ENCODE assay signal across 8 cellular contexts in the genomic region with DNA sequence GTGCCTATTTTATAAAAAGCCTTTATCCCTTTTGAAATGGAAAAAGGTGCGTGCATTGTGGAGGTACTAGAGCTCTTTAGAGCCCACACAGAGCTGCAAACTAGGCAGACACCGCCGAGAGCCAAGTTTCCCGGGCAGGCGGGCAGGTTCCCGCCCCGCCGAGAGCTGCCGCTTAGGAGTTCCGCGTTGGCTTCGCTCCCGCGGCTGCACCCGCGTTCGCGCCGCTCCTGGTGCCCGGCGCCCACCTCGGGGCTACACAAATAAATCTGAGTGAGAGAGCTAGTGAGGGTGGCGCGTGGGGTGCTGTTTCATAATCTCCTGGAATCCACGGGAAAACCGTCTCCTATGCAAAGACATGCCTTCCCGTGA. TPM values are rescaled to one million over a fixed set of nuclear protein-coding genes. Genes with fewer than 3 reads are reported as not detected.
A peak's percentile ranks its signal among the peaks of the same experiment; 100 is the strongest.
DNase-seq lines count a peak whose midpoint lies in the region; ATAC-seq and TF ChIP-seq lines count a peak whose summit lies in the region.

No MANE protein-coding gene starts in this region.

- ATAC-seq in left ventricle myocardium superior (peak; percentile 74), gastrocnemius medialis (peak; percentile 45 to 48), HG03280 (IDR thresholded peaks at IDR 0.05; ENCODE audit: unreplicated experiment) (no peak), GM21619 (IDR thresholded peaks at IDR 0.05; ENCODE audit: unreplicated experiment) (no peak)
- ATAC-seq in activated T-cell treated with anti-CD3 and anti-CD28 coated beads, Interleukin-2, amount 50 U/mL, for 4 hours, result no peak

- H3K4me3 ChIP-seq in gastrocnemius medialis, result peak overlapping the region; percentile 67 to 88 (median 79)

- intact Hi-C loops in activated T-helper 2 cell treated with anti-CD3 and anti-CD28 coated beads, Interferon-gamma antibody, Interleukin-2, Interleukin-4, amounts not matched to agents 10 μg/mL and 5 μg/mL and 100 μg/mL, durations not matched to agents 14 hours and 24 hours and 36 hours (cut with micrococcal nuclease), result loop anchor here (5.0 to 10.0 kb wide), 2 partner anchors 282 to 425 kb away; no protein-coding TSS in a partner anchor
- intact Hi-C loops in left ventricle myocardium superior (cut with micrococcal nuclease), result no loop called here
- intact Hi-C loops in gastrocnemius medialis (cut with DNase I; ENCODE audit: low total_unique reads), result loop anchor here (10.0 kb wide), 1 partner anchor 435 kb away; a partner anchor contains a TSS

- no peaks in the 10 kb centered on the region for H3K9me3 ChIP-seq in gastrocnemius medialis

- no peaks in the 10 kb centered on the region for H3K9me3 Mint-ChIP-seq in activated T-helper 2 cell treated with anti-CD3 and anti-CD28 coated beads, Interferon-gamma antibody, Interleukin-2, Interleukin-4, amounts not matched to agents 10 μg/mL and 5 μg/mL and 100 μg/mL, durations not matched to agents 14 hours and 24 hours and 36 hours
- no peaks in the 10 kb centered on the region for H3K9me3 Mint-ChIP-seq in activated T-cell treated with anti-CD3 and anti-CD28 coated beads, Interleukin-2, amount 50 U/mL, for 4 hours

- DNase-seq in ACHN, result peak; percentile 72
- peak; percentile 26 for DNase-seq in HEK293T (ENCODE audit: extremely low spot score)
- no peak for DNase-seq in activated T-helper 2 cell treated with anti-CD3 and anti-CD28 coated beads, Interferon-gamma antibody, Interleukin-2, Interleukin-4, amounts not matched to agents 10 μg/mL and 5 μg/mL and 100 μg/mL, durations not matched to agents 14 hours and 24 hours and 36 hours (ENCODE audit: low spot score)
- peak; percentile 72 for DNase-seq in left ventricle myocardium superior
- DNase-seq in gastrocnemius medialis, result no peak
- no peak for DNase-seq in activated T-cell treated with anti-CD3 and anti-CD28 coated beads, Interleukin-2, amount 50 U/mL, for 4 hours

- no peak for TF ChIP-seq CTCF in gastrocnemius medialis (IDR thresholded peaks at IDR 0.05 in 4 of 5, conservative IDR thresholded peaks at IDR 0.05 in 1 of 5)

- POLR2A ChIA-PET in HEK293T (lab: Yijun Ruan, JAX), result interaction anchor here (0.9 to 2.1 kb wide), 10 partner anchors 9 to 437 kb away, joined by 3 to 9 read pairs (median 4); a partner anchor contains a TSS

- CTCF ChIA-PET in HEK293T (lab: Yijun Ruan, JAX), result interaction anchor here (0.6 to 0.8 kb wide), 3 partner anchors 17 to 29 kb away, joined by 3 read pairs; no protein-coding TSS in a partner anchor

- peak overlapping the region; percentile 56 to 76 (median 64) for H3K27ac ChIP-seq in gastrocnemius medialis

- H3K4me3 Mint-ChIP-seq in activated T-helper 2 cell treated with anti-CD3 and anti-CD28 coated beads, Interferon-gamma antibody, Interleukin-2, Interleukin-4, amounts not matched to agents 10 μg/mL and 5 μg/mL and 100 μg/mL, durations not matched to agents 14 hours and 24 hours and 36 hours (ENCODE audit: low read depth), result peak overlapping the region; percentile 72
- H3K4me3 Mint-ChIP-seq in activated T-cell treated with anti-CD3 and anti-CD28 coated beads, Interleukin-2, amount 50 U/mL, for 4 hours, result no peak overlapping the region

- TF ChIP-seq POLR2A in gastrocnemius medialis (IDR thresholded peaks at IDR 0.05), result no peak

- peaks cover 8 to 20% of the 10 kb centered on the region in 2 donors for H3K4me1 ChIP-seq in gastrocnemius medialis

- no peaks in the 10 kb centered on the region for H3K36me3 ChIP-seq in gastrocnemius medialis

- H3K27me3 Mint-ChIP-seq in activated T-helper 2 cell treated with anti-CD3 and anti-CD28 coated beads, Interferon-gamma antibody, Interleukin-2, Interleukin-4, amounts not matched to agents 10 μg/mL and 5 μg/mL and 100 μg/mL, durations not matched to agents 14 hours and 24 hours and 36 hours (ENCODE audit: low read depth), result peaks cover 59% of the 10 kb centered on the region
- peaks cover 31% of the 10 kb centered on the region for H3K27me3 Mint-ChIP-seq in activated T-cell treated with anti-CD3 and anti-CD28 coated beads, Interleukin-2, amount 50 U/mL, for 4 hours (ENCODE audit: low read depth)

- in situ Hi-C loops in ACHN (cut with HindIII; ENCODE audit: low pct_ligation_motif_present, low pct_unique_long_range_greater_than_20kb, low sequenced_read_pairs), result no loop called here
- in situ Hi-C loops in gastrocnemius medialis (cut with MboI; ENCODE audit: low sequenced_read_pairs in 4 of 4), result loop anchor here in 1 of 4 donors (25.0 kb wide), 1 partner anchor 408 kb away; no protein-coding TSS in a partner anchor

- no peaks in the 10 kb centered on the region for H3K36me3 Mint-ChIP-seq in activated T-helper 2 cell treated with anti-CD3 and anti-CD28 coated beads, Interferon-gamma antibody, Interleukin-2, Interleukin-4, amounts not matched to agents 10 μg/mL and 5 μg/mL and 100 μg/mL, durations not matched to agents 14 hours and 24 hours and 36 hours (ENCODE audit: low read depth)
- H3K36me3 Mint-ChIP-seq in activated T-cell treated with anti-CD3 and anti-CD28 coated beads, Interleukin-2, amount 50 U/mL, for 4 hours (ENCODE audit: insufficient read depth), result no peaks in the 10 kb centered on the region

- H3K27me3 ChIP-seq in gastrocnemius medialis, result no peaks in the 10 kb centered on the region

- H3K4me1 Mint-ChIP-seq in activated T-helper 2 cell treated with anti-CD3 and anti-CD28 coated beads, Interferon-gamma antibody, Interleukin-2, Interleukin-4, amounts not matched to agents 10 μg/mL and 5 μg/mL and 100 μg/mL, durations not matched to agents 14 hours and 24 hours and 36 hours (ENCODE audit: low read depth), result peaks cover 7% of the 10 kb centered on the region
- peaks cover 7% of the 10 kb centered on the region for H3K4me1 Mint-ChIP-seq in activated T-cell treated with anti-CD3 and anti-CD28 coated beads, Interleukin-2, amount 50 U/mL, for 4 hours (ENCODE audit: low read depth)

- H3K27ac Mint-ChIP-seq in activated T-helper 2 cell treated with anti-CD3 and anti-CD28 coated beads, Interferon-gamma antibody, Interleukin-2, Interleukin-4, amounts not matched to agents 10 μg/mL and 5 μg/mL and 100 μg/mL, durations not matched to agents 14 hours and 24 hours and 36 hours, result no peak overlapping the region

TF ChIP-seq in HEK293T, 16 proteins besides CTCF, POLR2A, EP300 and RAD21:
- peak; percentile 52; the same call in 1 of the 2 replicates for TF ChIP-seq L3MBTL2 (conservative IDR thresholded peaks at IDR 0.05)
- TF ChIP-seq, protein P1, sequence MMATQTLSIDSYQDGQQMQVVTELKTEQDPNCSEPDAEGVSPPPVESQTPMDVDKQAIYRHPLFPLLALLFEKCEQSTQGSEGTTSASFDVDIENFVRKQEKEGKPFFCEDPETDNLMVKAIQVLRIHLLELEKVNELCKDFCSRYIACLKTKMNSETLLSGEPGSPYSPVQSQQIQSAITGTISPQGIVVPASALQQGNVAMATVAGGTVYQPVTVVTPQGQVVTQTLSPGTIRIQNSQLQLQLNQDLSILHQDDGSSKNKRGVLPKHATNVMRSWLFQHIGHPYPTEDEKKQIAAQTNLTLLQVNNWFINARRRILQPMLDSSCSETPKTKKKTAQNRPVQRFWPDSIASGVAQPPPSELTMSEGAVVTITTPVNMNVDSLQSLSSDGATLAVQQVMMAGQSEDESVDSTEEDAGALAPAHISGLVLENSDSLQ (IDR thresholded peaks at IDR 0.05), result no peak
TF ChIP-seq in HEK293T: peak in this region for 1.

RNA-seq across cellular contexts. Expression of a gene that starts 0.7 kb away (rescaled TPM):
- 0.39 and 0.51 TPM in 2 replicates for total RNA-seq in activated T-helper 2 cell treated with anti-CD3 and anti-CD28 coated beads, Interferon-gamma antibody, Interleukin-2, Interleukin-4, amounts not matched to agents 10 μg/mL and 5 μg/mL and 100 μg/mL, durations not matched to agents 14 hours and 24 hours and 36 hours
- total RNA-seq in left ventricle myocardium superior (9.0 TPM), gastrocnemius medialis (1 to 10 TPM; 3.9 to 7.1 (median 4.6) TPM)
- under 1 TPM; 0.18 to 0.45 (median 0.38) TPM for total RNA-seq in activated T-cell treated with anti-CD3 and anti-CD28 coated beads, Interleukin-2, amount 50 U/mL, for 4 hours

Comparison
In these comparisons a context has a peak if more than half of its experiments do, and no peak if none do; other contexts are left out.
1. DNase-seq: peak in ACHN (single experiment), HEK293T (single experiment) and left ventricle myocardium superior (single experiment); none in activated T-helper 2 cell treated with anti-CD3 and anti-CD28 coated beads, Interferon-gamma antibody, Interleukin-2, Interleukin-4, amounts not matched to agents 10 μg/mL and 5 μg/mL and 100 μg/mL, durations not matched to agents 14 hours and 24 hours and 36 hours (single experiment), gastrocnemius medialis (0 of 2) and activated T-cell treated with anti-CD3 and anti-CD28 coated beads, Interleukin-2, amount 50 U/mL, for 4 hours (single experiment).
2. ATAC-seq: peak in left ventricle myocardium superior (single experiment) and gastrocnemius medialis (2 of 2); none in HG03280 (single experiment), activated T-cell treated with anti-CD3 and anti-CD28 coated beads, Interleukin-2, amount 50 U/mL, for 4 hours (0 of 2) and GM21619 (single experiment).